ENCODE assay signal across 9 cellular contexts in genomic region chr9:34072868-34073590, GRCh38. TPM values are rescaled to one million over a fixed set of nuclear protein-coding genes. Genes with fewer than 3 reads are reported as not detected.
DNase-seq lines count a peak whose midpoint lies in the region; ATAC-seq, FAIRE-seq and TF ChIP-seq lines count a peak whose summit lies in the region.
"Had no signal": no experiment of that assay in that cellular context is flagged by ENCODE, and none has a peak within 500 bp of the region (broad histone marks: within the 10 kb centered on the region; RNA-seq: fewer than 3 reads in every experiment).

No MANE protein-coding gene starts in this region.

- H4K8ac ChIP-seq in mesendoderm (ENCODE audit: low read depth, low read length), result no peak overlapping the region

- peak overlapping the region; percentile 17 for H2BK5ac ChIP-seq in mesendoderm (ENCODE audit: low read length)

- WGBS in mesendoderm (ENCODE audit: extremely low coverage, insufficient coverage, low lambda C conversion rate), result no CpG with 5 or more reads among the region's 5 CpGs

- H4K5ac ChIP-seq in mesendoderm (ENCODE audit: low read length), result no peak overlapping the region

- peak; percentile 68 for DNase-seq in A172 (ENCODE audit: low spot score)
- peak; percentile 41 for DNase-seq in HTR-8/SVneo (ENCODE audit: insufficient read length, low spot score)
- peak; percentile 80 for DNase-seq in MCF 10A (ENCODE audit: unreplicated experiment)
- peak; percentile 64 for DNase-seq in mesendoderm
- DNase-seq in COLO829 (ENCODE audit: low spot score), result no peak
- DNase-seq in nucleus accumbens (lab: John Stamatoyannopoulos, UW), result no peak
- DNase-seq: NCI-H748 treated with DMSO at 0.1 percent for 48 hours had no signal

- no peaks in the 10 kb centered on the region for H3K79me2 ChIP-seq in mesendoderm (ENCODE audit: control insufficient read depth, insufficient read depth, low read length)

- H3K4me3 Mint-ChIP-seq in MCF 10A (ENCODE audit: unreplicated experiment), result no peak overlapping the region

- H2BK120ac ChIP-seq in mesendoderm (ENCODE audit: low read depth, low read length), result no peak overlapping the region

- H3K36me3 ChIP-seq in mesendoderm (ENCODE audit: control insufficient read depth, insufficient read depth, low read length), result no peaks in the 10 kb centered on the region

- H3K27me3 ChIP-seq in mesendoderm (ENCODE audit: insufficient read depth, low read length, poor library complexity), result no peaks in the 10 kb centered on the region

- no peaks in the 10 kb centered on the region for H3K9me3 Mint-ChIP-seq in MCF 10A (ENCODE audit: unreplicated experiment)

- no peak overlapping the region for H3K4me2 ChIP-seq in mesendoderm (ENCODE audit: low read length)

- peaks cover 6% of the 10 kb centered on the region for H3K4me1 ChIP-seq in mesendoderm (ENCODE audit: control insufficient read depth, low read depth, low read length)

- intact Hi-C loops in MCF 10A (cut with micrococcal nuclease), result loop anchor here (5.0 kb wide), 2 partner anchors 146 to 256 kb away; partner anchors contain the start of gene UBE2R2

- H2AK5ac ChIP-seq in mesendoderm (ENCODE audit: low read length), result no peak overlapping the region

- H3K27ac Mint-ChIP-seq in MCF 10A (ENCODE audit: low read depth, unreplicated experiment), result peak overlapping the region; percentile 81

- peak overlapping the region; percentile 35 for H3K27ac ChIP-seq in mesendoderm (ENCODE audit: low read depth, low read length)

- H3K9ac ChIP-seq in mesendoderm (ENCODE audit: low read length), result peak overlapping the region; percentile 22

- FAIRE-seq in HTR-8/SVneo (lab: Jason Lieb, UNC), result no peak

- no peak overlapping the region for H3K18ac ChIP-seq in mesendoderm (ENCODE audit: low read length)

- peaks cover 22% of the 10 kb centered on the region for H3K4me1 Mint-ChIP-seq in MCF 10A (ENCODE audit: insufficient read depth, unreplicated experiment)

- H3K4ac ChIP-seq in mesendoderm (ENCODE audit: low read depth, low read length), result peak overlapping the region; percentile 46

- ATAC-seq in HG03354 (IDR thresholded peaks at IDR 0.05; ENCODE audit: poor library complexity, severe bottlenecking, unreplicated experiment), result no peak
- ATAC-seq in GM21717 (IDR thresholded peaks at IDR 0.05; ENCODE audit: unreplicated experiment), result no peak

- TF ChIP-seq CTCF in MCF 10A (IDR thresholded peaks at IDR 0.05; ENCODE audit: unreplicated experiment), result no peak

- CTCF ChIA-PET in MCF 10A (lab: Yijun Ruan, JAX), result interaction anchor here (0.6 to 4.1 kb wide), 44 partner anchors 10 to 1043 kb away, joined by 3 to 39 read pairs (median 4); partner anchors contain the start of genes UBAP1 and UBAP2

- H3K79me1 ChIP-seq in mesendoderm (ENCODE audit: low read length), result no peaks in the 10 kb centered on the region

- H3K4me3 ChIP-seq in mesendoderm (ENCODE audit: low read length), result no peak overlapping the region

- no peak overlapping the region for H3K23ac ChIP-seq in mesendoderm (ENCODE audit: low read length)

- H3K56ac ChIP-seq in mesendoderm (ENCODE audit: low read length), result peak overlapping the region; percentile 76

- no peak overlapping the region for H2BK15ac ChIP-seq in mesendoderm (replicated peaks; ENCODE audit: low read depth)

- no TSS peak for BruUV-seq in MCF 10A (replicated peaks; lab: Mats Ljungman, UMichigan)

- no peaks in the 10 kb centered on the region for H3K36me3 Mint-ChIP-seq in MCF 10A (ENCODE audit: insufficient read depth, unreplicated experiment)

- POLR2A ChIA-PET in MCF 10A (lab: Yijun Ruan, JAX), result interaction anchor here (0.6 to 4.7 kb wide), 25 partner anchors 8 to 564 kb away, joined by 3 to 105 read pairs (median 4); partner anchors contain the start of genes UBAP1 and UBAP2

- H3K27me3 Mint-ChIP-seq in MCF 10A (ENCODE audit: insufficient read depth, unreplicated experiment), result no peaks in the 10 kb centered on the region

RNA-seq across cellular contexts. Expression of gene UBAP2, which starts 24.3 kb away (rescaled TPM):
- 11.6 and 14.7 TPM in 2 replicates for total RNA-seq in A172 (2014; rRNA removed; shearing (Covaris generic))
- 33.4 and 33.5 TPM in 2 replicates for total RNA-seq in MCF 10A (2022)
- polyA plus RNA-seq in mesendoderm (2013, experiment 1 of 2), result 37.7 TPM
- polyA plus RNA-seq in mesendoderm (2013, experiment 2 of 2), result 38.9 TPM

RNA-seq across cellular contexts. Expression of gene DCAF12, which starts 53.5 kb away (rescaled TPM):
- total RNA-seq in A172 (2014; rRNA removed; shearing (Covaris generic)), result 18.4 and 23.0 TPM in 2 replicates
- total RNA-seq in MCF 10A (2022), result 39.8 and 44.2 TPM in 2 replicates
- 14.8 TPM for polyA plus RNA-seq in mesendoderm (2013, experiment 1 of 2)
- 14.5 TPM for polyA plus RNA-seq in mesendoderm (2013, experiment 2 of 2)

Comparison
In these comparisons a context has a peak if more than half of its experiments do, and no peak if none do; other contexts are left out.
1. DNase-seq: peak in A172 (single experiment), HTR-8/SVneo (single experiment), MCF 10A (single experiment) and mesendoderm (single experiment); none in COLO829 (single experiment) and nucleus accumbens (0 of 56).